19 cellular contexts compared by ENCODE assay signal in the genomic region with DNA sequence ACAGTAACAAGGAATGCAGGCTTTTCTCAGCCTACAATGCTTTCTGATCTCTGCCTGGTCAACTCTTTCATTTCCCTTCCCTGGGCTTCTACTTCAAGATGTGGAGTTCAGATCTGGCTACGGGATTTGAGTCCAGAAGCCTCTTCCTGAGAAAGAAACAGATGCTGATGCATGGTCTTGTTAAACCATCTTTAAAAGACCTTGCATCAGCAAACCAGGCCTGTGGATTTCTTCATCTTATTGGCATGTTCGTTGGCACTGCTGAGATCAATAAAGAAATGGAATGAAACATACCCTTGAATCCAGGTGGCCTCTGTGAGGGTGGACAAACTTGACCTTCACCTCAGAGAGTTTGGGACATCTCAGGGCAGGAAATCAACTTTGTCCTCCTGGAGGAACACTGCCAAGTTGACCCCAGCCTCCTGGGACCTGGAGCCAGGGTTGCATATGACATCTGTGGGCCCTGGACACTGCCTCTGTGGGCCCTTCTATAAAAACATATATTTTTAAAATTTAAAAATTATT. TPM values are rescaled to one million over a fixed set of nuclear protein-coding genes. Genes with fewer than 3 reads are reported as not detected.
"Had no signal": no experiment of that assay in that cellular context is flagged by ENCODE, and none has a peak within 500 bp of the region (broad histone marks: within the 10 kb centered on the region; RNA-seq: fewer than 3 reads in every experiment).

No MANE protein-coding gene starts in this region.

- H3K27me3 Mint-ChIP-seq: activated CD4-positive, alpha-beta T cell treated with anti-CD3 and anti-CD28 coated beads for 36 hours; stimulated activated memory B cell treated with anti-CD40 and anti-IgM and Interleukin-4, amounts not matched to agents 10 μg/mL and 1 μg/mL and 100 μg/mL, for 72 hours had no signal

- H3K27me3 ChIP-seq: adrenal gland, tibial nerve had no signal

- H3K4me2 ChIP-seq: SK-N-SH had no signal

- DNase-seq: activated CD4-positive, alpha-beta memory T cell treated with anti-CD3 and anti-CD28 coated beads, Interleukin-2, amount 10 ng/mL, durations not matched to agents 7 days and 5 days; activated CD4-positive, alpha-beta T cell treated with anti-CD3 and anti-CD28 coated beads for 36 hours; activated effector memory CD4-positive, alpha-beta T cell treated with Interleukin-2 at 50 U/mL for 16 hours; activated naive CD4-positive, alpha-beta T cell treated with anti-CD3 and anti-CD28 coated beads, Interleukin-2, amount 50 U/mL, for 16 hours; activated T-cell treated with anti-CD3 and anti-CD28 coated beads, Interleukin-2, amount 50 U/mL, for 24 hours; adrenal gland; effector CD8-positive, alpha-beta T cell; head of caudate nucleus; immature natural killer cell; lower lobe of right lung; midbrain; retina; SK-N-SH; T-cell; T-helper 9 cell had no signal

- H3K36me3 ChIP-seq: adrenal gland, lower lobe of right lung, tibial nerve had no signal

- H3K4me1 Mint-ChIP-seq: activated CD4-positive, alpha-beta memory T cell treated with anti-CD3 and anti-CD28 coated beads, Interleukin-2, amount 10 ng/mL, durations not matched to agents 7 days and 5 days; activated CD4-positive, alpha-beta T cell treated with anti-CD3 and anti-CD28 coated beads for 36 hours; central memory CD8-positive, alpha-beta T cell; stimulated activated memory B cell treated with anti-CD40 and anti-IgM and Interleukin-4, amounts not matched to agents 10 μg/mL and 1 μg/mL and 100 μg/mL, for 72 hours; T-cell had no signal

- H3K9me3 Mint-ChIP-seq: activated CD4-positive, alpha-beta memory T cell treated with anti-CD3 and anti-CD28 coated beads, Interleukin-2, amount 10 ng/mL, durations not matched to agents 7 days and 5 days; activated T-cell treated with anti-CD3 and anti-CD28 coated beads, Interleukin-2, amount 50 U/mL, for 24 hours; central memory CD8-positive, alpha-beta T cell; immature natural killer cell; stimulated activated memory B cell treated with anti-CD40 and anti-IgM and Interleukin-4, amounts not matched to agents 10 μg/mL and 1 μg/mL and 100 μg/mL, for 72 hours; T-cell had no signal

- H3K4me1 ChIP-seq: lower lobe of right lung, parathyroid adenoma had no signal

- H3K79me2 ChIP-seq: parathyroid adenoma had no signal

- H2AFZ ChIP-seq: parathyroid adenoma had no signal

- H3K27ac Mint-ChIP-seq: activated CD4-positive, alpha-beta memory T cell treated with anti-CD3 and anti-CD28 coated beads, Interleukin-2, amount 10 ng/mL, durations not matched to agents 7 days and 5 days; activated CD4-positive, alpha-beta T cell treated with anti-CD3 and anti-CD28 coated beads for 36 hours; activated T-cell treated with anti-CD3 and anti-CD28 coated beads, Interleukin-2, amount 50 U/mL, for 24 hours; immature natural killer cell; stimulated activated memory B cell treated with anti-CD40 and anti-IgM and Interleukin-4, amounts not matched to agents 10 μg/mL and 1 μg/mL and 100 μg/mL, for 72 hours; T-cell had no signal

- ATAC-seq: activated CD4-positive, alpha-beta T cell treated with anti-CD3 and anti-CD28 coated beads for 36 hours; lower lobe of right lung; stimulated activated memory B cell treated with anti-CD40 and anti-IgM and Interleukin-4, amounts not matched to agents 10 μg/mL and 1 μg/mL and 100 μg/mL, for 72 hours; T-cell had no signal

- H3K4me3 ChIP-seq: adrenal gland, lower lobe of right lung, tibial nerve had no signal

- H3K27ac ChIP-seq: adrenal gland, lower lobe of right lung, parathyroid adenoma, tibial nerve had no signal

- H3K9me3 ChIP-seq: adrenal gland, lower lobe of right lung, SK-N-SH, tibial nerve had no signal

- H3K9ac ChIP-seq: parathyroid adenoma, SK-N-SH had no signal

- H3K4me3 Mint-ChIP-seq: activated CD4-positive, alpha-beta memory T cell treated with anti-CD3 and anti-CD28 coated beads, Interleukin-2, amount 10 ng/mL, durations not matched to agents 7 days and 5 days; activated CD4-positive, alpha-beta T cell treated with anti-CD3 and anti-CD28 coated beads for 36 hours; activated T-cell treated with anti-CD3 and anti-CD28 coated beads, Interleukin-2, amount 50 U/mL, for 24 hours; central memory CD8-positive, alpha-beta T cell; immature natural killer cell; stimulated activated memory B cell treated with anti-CD40 and anti-IgM and Interleukin-4, amounts not matched to agents 10 μg/mL and 1 μg/mL and 100 μg/mL, for 72 hours; T-cell had no signal

- H3K36me3 Mint-ChIP-seq: immature natural killer cell; stimulated activated memory B cell treated with anti-CD40 and anti-IgM and Interleukin-4, amounts not matched to agents 10 μg/mL and 1 μg/mL and 100 μg/mL, for 72 hours; T-cell had no signal

RNA-seq across cellular contexts. Expression of a gene that starts 40.8 kb away (rescaled TPM):
- total RNA-seq: activated CD4-positive, alpha-beta memory T cell treated with anti-CD3 and anti-CD28 coated beads, Interleukin-2, amount 10 ng/mL, durations not matched to agents 7 days and 5 days; activated CD4-positive, alpha-beta T cell treated with anti-CD3 and anti-CD28 coated beads for 36 hours had no signal
- polyA plus RNA-seq: immature natural killer cell had no signal
